8 cellular contexts compared by ENCODE assay signal in the genomic region with DNA sequence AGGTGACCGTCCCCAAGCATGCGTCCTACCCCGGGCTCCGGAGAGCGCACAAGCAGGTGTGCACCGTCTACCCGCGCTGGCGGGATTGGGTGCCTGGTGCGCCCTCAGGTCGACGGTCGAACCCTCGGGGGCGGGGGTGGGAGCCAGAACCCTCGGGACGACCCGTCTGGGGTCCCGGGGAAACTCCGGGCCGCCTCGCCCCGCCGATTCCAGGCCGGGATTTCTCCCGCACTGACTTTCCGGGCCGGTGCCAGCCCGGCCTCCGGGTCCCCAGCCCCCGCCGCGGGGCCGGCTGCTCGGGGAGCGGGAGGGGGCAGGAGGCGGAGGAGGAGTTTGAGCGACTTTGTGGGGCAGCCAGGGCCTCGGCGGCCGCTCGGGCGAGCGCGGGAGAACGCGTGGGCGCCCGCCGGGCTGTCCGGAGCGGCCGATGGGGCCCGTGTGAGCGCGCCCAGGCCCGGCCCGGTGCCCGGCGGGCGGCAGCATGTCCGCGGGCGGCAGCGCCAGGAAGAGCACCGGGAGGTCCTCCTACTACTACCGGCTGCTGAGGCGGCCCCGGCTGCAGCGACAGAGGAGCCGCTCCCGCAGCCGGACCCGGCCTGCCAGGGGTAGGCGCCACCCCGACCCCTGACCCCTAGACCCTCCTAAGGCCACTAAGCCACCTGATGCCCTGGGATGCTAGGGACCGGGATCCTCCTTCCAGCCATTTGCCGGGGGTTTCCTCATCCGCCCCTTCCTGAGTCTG. TPM values are rescaled to one million over a fixed set of nuclear protein-coding genes. Genes with fewer than 3 reads are reported as not detected.
DNase-seq lines count a peak whose midpoint lies in the region; ATAC-seq and TF ChIP-seq lines count a peak whose summit lies in the region.

A gene (plus strand): TSS at position 340 of the 742 bp plus-strand sequence. CDS start 142 bp downstream, at position 482.

- H3K27me3 Mint-ChIP-seq in activated naive CD8-positive, alpha-beta T cell: peaks cover 25% of the 10 kb centered on the region

- intact Hi-C loops in Right ventricle myocardium inferior (cut with DNase I): loop anchor here (5.0 kb wide), 2 partner anchors 39 to 51 kb away; no protein-coding TSS in a partner anchor

- H3K4me1 Mint-ChIP-seq in activated naive CD8-positive, alpha-beta T cell (ENCODE audit: low read depth): peaks cover 16% of the 10 kb centered on the region

- no peaks in the 10 kb centered on the region for H3K9me3 Mint-ChIP-seq in activated naive CD8-positive, alpha-beta T cell (ENCODE audit: low read depth)

- no peaks in the 10 kb centered on the region for H3K36me3 Mint-ChIP-seq in activated naive CD8-positive, alpha-beta T cell

- no peak for DNase-seq in BJ (ENCODE audit: low read depth)
- no peak for DNase-seq in Jurkat, Clone E6-1 (ENCODE audit: low read depth, low spot score)
- DNase-seq in Right ventricle myocardium inferior (ENCODE audit: missing footprints): no peak
- DNase-seq in occipital lobe (lab: John Stamatoyannopoulos, UW): peak; percentile 44
- DNase-seq in GOT3 (lab: John Stamatoyannopoulos, UW): no peak
- no peak for DNase-seq in NOMO-1 treated with dmso at 0.1 percent for 144 hours (lab: John Stamatoyannopoulos, UW; ENCODE audit: unreplicated experiment)

- CTCF ChIA-PET in BJ (lab: Yijun Ruan, JAX): interaction anchor here (0.7 to 1.0 kb wide), 2 partner anchors 18 to 106 kb away, joined by 3 read pairs; no protein-coding TSS in a partner anchor

- no peak for TF ChIP-seq CTCF in BJ (IDR thresholded peaks at IDR 0.05; ENCODE audit: insufficient read depth, low read depth, low read length)

- ATAC-seq in Right ventricle myocardium inferior (peak; percentile 76), GM18520 (IDR thresholded peaks at IDR 0.05; ENCODE audit: unreplicated experiment) (no peak)

- H3K36me3 ChIP-seq in BJ (ENCODE audit: control insufficient read depth, insufficient read depth, low read length): no peaks in the 10 kb centered on the region

- H3K4me3 Mint-ChIP-seq in activated naive CD8-positive, alpha-beta T cell: peak within 1 kb of the TSS; percentile 78

- H3K27me3 ChIP-seq in BJ (ENCODE audit: control insufficient read depth, insufficient read depth, low read length): no peaks in the 10 kb centered on the region; the same call in 1 of the 2 replicates

- POLR2A ChIA-PET in BJ (lab: Charles Lee): interaction anchor here (0.7 kb wide), 1 partner anchor 10 kb away, joined by 3 read pairs; no protein-coding TSS in a partner anchor

- H3K27ac Mint-ChIP-seq in activated naive CD8-positive, alpha-beta T cell: no peak within 1 kb of the TSS

- peak within 1 kb of the TSS; percentile 49 for H3K4me3 ChIP-seq in BJ (ENCODE audit: low read depth, low read length)
- peak within 1 kb of the TSS; percentile 46 for H3K4me3 ChIP-seq in Jurkat, Clone E6-1 (ENCODE audit: low read length)

RNA-seq across cellular contexts. Expression of the gene that starts here (rescaled TPM):
- polyA plus RNA-seq in BJ (2011; rRNA removed): 18.1 and 38.1 TPM in 2 replicates
- polyA minus RNA-seq in BJ (2011; rRNA and poly(A)+ RNA removed): 41.3 and 44.4 TPM in 2 replicates
- 1.2 TPM for polyA plus RNA-seq in Jurkat, Clone E6-1 (2012; ENCODE audit: insufficient read depth, insufficient read length)
- total RNA-seq in Right ventricle myocardium inferior (53.0 TPM), occipital lobe (11.9 TPM)
